13 cellular contexts compared by ENCODE assay signal in genomic region chr6:1735239-1735803, GRCh38.
"Had no signal": no experiment of that assay in that cellular context is flagged by ENCODE, and none has a peak within 500 bp of the region (broad histone marks: within the 10 kb centered on the region; RNA-seq: fewer than 3 reads in every experiment).

No MANE protein-coding gene starts in this region.

- H3K27me3 Mint-ChIP-seq: activated CD4-positive, alpha-beta memory T cell treated with anti-CD3 and anti-CD28 coated beads, Interleukin-2, amount 10 ng/mL, durations not matched to agents 7 days and 5 days; activated CD4-positive, alpha-beta T cell treated with anti-CD3 and anti-CD28 coated beads for 36 hours; activated T-cell treated with anti-CD3 and anti-CD28 coated beads, Interleukin-2, amount 50 U/mL, for 24 hours; naive thymus-derived CD4-positive, alpha-beta T cell; stimulated activated memory B cell treated with anti-CD40 and anti-IgM and Interleukin-4, amounts not matched to agents 10 μg/mL and 1 μg/mL and 100 μg/mL, for 72 hours had no signal

- H3K4me1 ChIP-seq: gastrocnemius medialis, heart left ventricle, parathyroid adenoma, transverse colon had no signal

- ATAC-seq: activated CD4-positive, alpha-beta T cell treated with anti-CD3 and anti-CD28 coated beads for 36 hours; gastrocnemius medialis; heart left ventricle; naive thymus-derived CD4-positive, alpha-beta T cell; stimulated activated memory B cell treated with anti-CD40 and anti-IgM and Interleukin-4, amounts not matched to agents 10 μg/mL and 1 μg/mL and 100 μg/mL, for 72 hours had no signal

- H3K27me3 ChIP-seq: gastrocnemius medialis, heart left ventricle, transverse colon had no signal

- H3K9me3 Mint-ChIP-seq: activated CD4-positive, alpha-beta memory T cell treated with anti-CD3 and anti-CD28 coated beads, Interleukin-2, amount 10 ng/mL, durations not matched to agents 7 days and 5 days; activated T-cell treated with anti-CD3 and anti-CD28 coated beads, Interleukin-2, amount 50 U/mL, for 24 hours had no signal

- H3K36me3 ChIP-seq: gastrocnemius medialis, heart left ventricle, transverse colon had no signal

- H3K4me3 ChIP-seq: gastrocnemius medialis, heart left ventricle, transverse colon had no signal

- H3K9me3 ChIP-seq: gastrocnemius medialis, transverse colon had no signal

- H3K27ac Mint-ChIP-seq: activated CD4-positive, alpha-beta memory T cell treated with anti-CD3 and anti-CD28 coated beads, Interleukin-2, amount 10 ng/mL, durations not matched to agents 7 days and 5 days; activated CD4-positive, alpha-beta T cell treated with anti-CD3 and anti-CD28 coated beads for 36 hours; activated T-cell treated with anti-CD3 and anti-CD28 coated beads, Interleukin-2, amount 50 U/mL, for 24 hours; stimulated activated memory B cell treated with anti-CD40 and anti-IgM and Interleukin-4, amounts not matched to agents 10 μg/mL and 1 μg/mL and 100 μg/mL, for 72 hours had no signal

- DNase-seq: activated CD4-positive, alpha-beta memory T cell treated with anti-CD3 and anti-CD28 coated beads, Interleukin-2, amount 10 ng/mL, durations not matched to agents 7 days and 5 days; activated CD4-positive, alpha-beta T cell treated with anti-CD3 and anti-CD28 coated beads for 36 hours; activated effector memory CD4-positive, alpha-beta T cell treated with Interleukin-2 at 50 U/mL for 16 hours; activated naive CD4-positive, alpha-beta T cell treated with anti-CD3 and anti-CD28 coated beads, Interleukin-2, amount 50 U/mL, for 16 hours; activated T-cell treated with anti-CD3 and anti-CD28 coated beads, Interleukin-2, amount 50 U/mL, for 24 hours; gastrocnemius medialis; heart left ventricle; naive thymus-derived CD4-positive, alpha-beta T cell; stimulated activated CD4-positive, alpha-beta T cell treated with anti-CD3 and anti-CD28 coated beads, Interleukin-2, amount 100 ng/mL, for 48 hours; T-helper 2 cell; transverse colon had no signal

- H3K4me1 Mint-ChIP-seq: activated CD4-positive, alpha-beta memory T cell treated with anti-CD3 and anti-CD28 coated beads, Interleukin-2, amount 10 ng/mL, durations not matched to agents 7 days and 5 days; activated CD4-positive, alpha-beta T cell treated with anti-CD3 and anti-CD28 coated beads for 36 hours; stimulated activated memory B cell treated with anti-CD40 and anti-IgM and Interleukin-4, amounts not matched to agents 10 μg/mL and 1 μg/mL and 100 μg/mL, for 72 hours had no signal

- H3K27ac ChIP-seq: gastrocnemius medialis, heart left ventricle, parathyroid adenoma, transverse colon had no signal

- H3K4me3 Mint-ChIP-seq: activated CD4-positive, alpha-beta memory T cell treated with anti-CD3 and anti-CD28 coated beads, Interleukin-2, amount 10 ng/mL, durations not matched to agents 7 days and 5 days; activated CD4-positive, alpha-beta T cell treated with anti-CD3 and anti-CD28 coated beads for 36 hours; activated T-cell treated with anti-CD3 and anti-CD28 coated beads, Interleukin-2, amount 50 U/mL, for 24 hours; naive thymus-derived CD4-positive, alpha-beta T cell; stimulated activated memory B cell treated with anti-CD40 and anti-IgM and Interleukin-4, amounts not matched to agents 10 μg/mL and 1 μg/mL and 100 μg/mL, for 72 hours had no signal
